8 cellular contexts compared by ENCODE assay signal in the genomic region with DNA sequence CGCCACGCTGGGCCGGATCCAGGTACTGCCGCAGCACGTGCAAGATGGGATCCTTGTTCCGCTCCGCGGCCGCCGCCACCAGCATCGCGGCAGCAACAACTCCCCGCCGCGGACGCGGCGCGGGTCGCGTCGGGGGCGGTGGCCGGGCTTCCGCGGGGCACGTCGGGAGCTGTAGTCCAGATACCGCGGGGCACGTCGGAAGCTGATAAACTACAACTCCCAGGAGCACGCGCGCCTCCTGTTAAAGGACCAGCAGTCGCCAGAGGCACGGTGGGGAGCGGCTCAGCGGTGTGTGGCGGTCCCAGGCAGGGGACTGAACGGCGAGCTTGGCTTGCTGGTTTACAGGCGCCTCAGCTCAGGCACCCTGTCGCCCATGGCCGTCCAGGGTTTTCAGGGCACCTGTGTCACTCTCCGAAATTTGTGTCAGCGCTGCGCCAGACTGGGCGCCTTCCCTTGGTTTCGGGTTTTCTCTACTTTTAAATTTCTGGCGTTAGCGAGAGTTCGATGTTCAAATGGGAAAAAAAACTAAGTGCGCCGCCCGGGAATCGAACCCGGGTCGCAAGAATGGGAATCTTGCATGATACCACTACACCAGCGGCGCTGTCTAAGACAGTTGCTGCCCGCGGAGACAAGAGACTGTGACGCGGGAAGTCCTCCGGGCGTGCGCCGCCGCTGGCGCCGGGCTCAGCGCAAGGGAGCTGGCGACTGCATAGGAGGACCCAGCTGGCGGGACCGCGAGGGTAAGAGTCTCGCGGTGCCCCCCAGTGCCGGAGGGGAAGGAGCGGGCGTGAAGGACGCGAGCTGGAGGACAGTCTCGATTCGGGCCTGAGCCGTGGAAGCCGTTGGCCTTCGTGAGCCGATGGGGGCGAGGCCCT. TPM values are rescaled to one million over a fixed set of nuclear protein-coding genes. Genes with fewer than 3 reads are reported as not detected.
DNase-seq lines count a peak whose midpoint lies in the region; ATAC-seq, FAIRE-seq and TF ChIP-seq lines count a peak whose summit lies in the region.

TSS of gene METTL26 (minus strand) at position 100 of the 875 bp plus-strand sequence. CDS start at position 85, 15 bp downstream.

- peak; percentile 69 for ATAC-seq in GM18907 (IDR thresholded peaks at IDR 0.05; ENCODE audit: unreplicated experiment)
- peak; percentile 51 for ATAC-seq in HG03139 (IDR thresholded peaks at IDR 0.05; ENCODE audit: unreplicated experiment)

- H3K36me3 ChIP-seq in WERI-Rb-1 = peaks cover 22% of the 10 kb centered on the region
- no peaks in the 10 kb centered on the region for H3K36me3 ChIP-seq in breast epithelium
- H3K36me3 ChIP-seq in small intestine (ENCODE audit: control insufficient read depth in 2 of 2, insufficient read depth in 2 of 2, low read length in 2 of 2) = no peaks in the 10 kb centered on the region

- DNase-seq in AG08395 (ENCODE audit: low spot score) (peak; percentile 93), NCI-H2227 (lab: John Stamatoyannopoulos, UW; ENCODE audit: unreplicated experiment) (peak; percentile 96), WERI-Rb-1 (peak; percentile 95), breast epithelium (ENCODE audit: low spot score in 2 of 2) (peak; percentile 91 to 94), iPS-NIHi7 (ENCODE audit: extremely low spot score) (peak; percentile 94), small intestine (peak; percentile 96)

- H3K4me1 ChIP-seq in breast epithelium (peaks cover 0 to 3% of the 10 kb centered on the region in 2 donors), small intestine (ENCODE audit: control insufficient read depth in 2 of 2, insufficient read depth in 1 of 2, low read depth in 1 of 2, low read length in 1 of 2) (no peaks in the 10 kb centered on the region)

- TF ChIP-seq CTCF in WERI-Rb-1 (IDR thresholded peaks at IDR 0.05; ENCODE audit: low read depth, low read length) (0 out of 2 replicates have a peak, but pooled peaks have one; percentile 21), breast epithelium (IDR thresholded peaks at IDR 0.05) (peak in 1 of 3 donors; percentile 25)

- TF ChIP-seq POLR2A in breast epithelium (IDR thresholded peaks at IDR 0.05) = no peak

- H3K27me3 ChIP-seq in WERI-Rb-1 (ENCODE audit: insufficient read depth, low read depth, severe bottlenecking) (no peaks in the 10 kb centered on the region), breast epithelium (no peaks in the 10 kb centered on the region), small intestine (ENCODE audit: control insufficient read depth in 2 of 2, insufficient read depth in 2 of 2, low read length in 2 of 2) (no peaks in the 10 kb centered on the region)

- 0% methylated on average over 76 to 91 of the region's 91 CpGs for WGBS in small intestine, 3 donors

- H3K4me3 ChIP-seq in WERI-Rb-1 (ENCODE audit: low read depth, low read length) (peak within 1 kb of the TSS; percentile 88), breast epithelium (peak within 1 kb of the TSS; percentile 79 to 90 (median 87)), small intestine (ENCODE audit: low read depth in 1 of 2, low read length in 2 of 2) (peak within 1 kb of the TSS; percentile 51 to 74)

- H3K27ac ChIP-seq in WERI-Rb-1 (peak within 1 kb of the TSS; percentile 95), breast epithelium (peak within 1 kb of the TSS; percentile 93 to 95), small intestine (ENCODE audit: low read depth in 1 of 2, low read length in 1 of 2) (peak within 1 kb of the TSS; percentile 96)

- no peaks in the 10 kb centered on the region for H3K9me3 ChIP-seq in WERI-Rb-1 (ENCODE audit: severe bottlenecking)
- no peaks in the 10 kb centered on the region for H3K9me3 ChIP-seq in breast epithelium
- no peaks in the 10 kb centered on the region for H3K9me3 ChIP-seq in small intestine (ENCODE audit: control insufficient read depth, low read depth)

- intact Hi-C loops in breast epithelium (cut with DNase I; ENCODE audit: low total_unique reads) = no loop called here

- FAIRE-seq in small intestine (lab: Jason Lieb, UNC) = no peak

RNA-seq across cellular contexts. Expression of gene METTL26, which starts in this region (rescaled TPM):
- 100 to 1,000 TPM; 108 to 136 (median 130) TPM for total RNA-seq in breast epithelium
- 100 to 1,000 TPM; 104 to 135 (median 122) TPM for polyA plus RNA-seq in small intestine

Comparison
In these comparisons a context has a peak if more than half of its experiments do, and no peak if none do; other contexts are left out.
1. Peak in every context shown above with its lines: DNase-seq, ATAC-seq, H3K4me3 ChIP-seq and H3K27ac ChIP-seq.